In the genomic region with DNA sequence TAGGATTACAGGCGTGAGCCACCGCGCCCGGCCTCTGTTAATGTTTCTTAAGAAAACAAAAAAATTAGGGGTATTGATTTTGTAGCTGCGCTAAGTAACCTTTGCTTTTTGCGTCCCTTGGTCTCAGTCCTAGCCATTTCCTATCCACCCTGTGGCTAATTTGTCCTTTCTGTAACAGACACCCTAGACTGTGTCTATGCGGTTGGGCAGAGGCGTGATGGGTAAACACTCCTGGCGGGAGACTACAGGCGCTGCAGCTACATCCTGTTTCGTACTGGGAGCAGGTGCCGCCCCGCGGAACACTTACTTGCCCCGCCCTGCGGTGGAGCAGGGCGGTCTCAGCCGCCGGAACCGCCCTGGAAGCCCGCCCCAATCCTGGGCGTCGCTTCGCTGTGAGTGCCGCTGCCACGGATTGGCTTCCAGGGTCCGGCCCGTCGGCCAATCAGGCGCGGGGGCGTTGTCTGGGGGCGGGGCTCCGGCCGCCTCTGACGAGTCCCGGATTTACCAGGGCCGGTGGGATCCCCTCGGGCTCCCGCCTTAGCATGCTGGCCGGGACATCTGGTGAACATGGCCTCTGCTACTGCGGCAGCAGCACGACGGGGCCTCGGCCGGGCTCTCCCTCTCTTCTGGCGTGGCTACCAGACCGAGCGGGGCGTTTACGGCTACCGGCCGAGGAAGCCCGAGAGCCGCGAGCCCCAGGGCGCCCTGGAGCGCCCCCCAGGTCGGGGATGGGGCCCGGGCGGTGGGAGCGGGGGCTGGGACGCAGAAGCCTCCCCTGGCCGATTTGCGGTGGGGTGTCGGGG, we compare ENCODE assay signal across 1 cellular context.
TF ChIP-seq lines count a peak whose summit lies in the region.

A gene with protein sequence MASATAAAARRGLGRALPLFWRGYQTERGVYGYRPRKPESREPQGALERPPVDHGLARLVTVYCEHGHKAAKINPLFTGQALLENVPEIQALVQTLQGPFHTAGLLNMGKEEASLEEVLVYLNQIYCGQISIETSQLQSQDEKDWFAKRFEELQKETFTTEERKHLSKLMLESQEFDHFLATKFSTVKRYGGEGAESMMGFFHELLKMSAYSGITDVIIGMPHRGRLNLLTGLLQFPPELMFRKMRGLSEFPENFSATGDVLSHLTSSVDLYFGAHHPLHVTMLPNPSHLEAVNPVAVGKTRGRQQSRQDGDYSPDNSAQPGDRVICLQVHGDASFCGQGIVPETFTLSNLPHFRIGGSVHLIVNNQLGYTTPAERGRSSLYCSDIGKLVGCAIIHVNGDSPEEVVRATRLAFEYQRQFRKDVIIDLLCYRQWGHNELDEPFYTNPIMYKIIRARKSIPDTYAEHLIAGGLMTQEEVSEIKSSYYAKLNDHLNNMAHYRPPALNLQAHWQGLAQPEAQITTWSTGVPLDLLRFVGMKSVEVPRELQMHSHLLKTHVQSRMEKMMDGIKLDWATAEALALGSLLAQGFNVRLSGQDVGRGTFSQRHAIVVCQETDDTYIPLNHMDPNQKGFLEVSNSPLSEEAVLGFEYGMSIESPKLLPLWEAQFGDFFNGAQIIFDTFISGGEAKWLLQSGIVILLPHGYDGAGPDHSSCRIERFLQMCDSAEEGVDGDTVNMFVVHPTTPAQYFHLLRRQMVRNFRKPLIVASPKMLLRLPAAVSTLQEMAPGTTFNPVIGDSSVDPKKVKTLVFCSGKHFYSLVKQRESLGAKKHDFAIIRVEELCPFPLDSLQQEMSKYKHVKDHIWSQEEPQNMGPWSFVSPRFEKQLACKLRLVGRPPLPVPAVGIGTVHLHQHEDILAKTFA (plus strand): TSS at position 488 of the 803 bp plus-strand sequence. CDS start 80 bp downstream, at position 568.

TF ChIP-seq in HepG2, 621 proteins besides CTCF, POLR2A, EP300 and RAD21 (continued from another document and continues in another):
- TF ChIP-seq, protein P1, sequence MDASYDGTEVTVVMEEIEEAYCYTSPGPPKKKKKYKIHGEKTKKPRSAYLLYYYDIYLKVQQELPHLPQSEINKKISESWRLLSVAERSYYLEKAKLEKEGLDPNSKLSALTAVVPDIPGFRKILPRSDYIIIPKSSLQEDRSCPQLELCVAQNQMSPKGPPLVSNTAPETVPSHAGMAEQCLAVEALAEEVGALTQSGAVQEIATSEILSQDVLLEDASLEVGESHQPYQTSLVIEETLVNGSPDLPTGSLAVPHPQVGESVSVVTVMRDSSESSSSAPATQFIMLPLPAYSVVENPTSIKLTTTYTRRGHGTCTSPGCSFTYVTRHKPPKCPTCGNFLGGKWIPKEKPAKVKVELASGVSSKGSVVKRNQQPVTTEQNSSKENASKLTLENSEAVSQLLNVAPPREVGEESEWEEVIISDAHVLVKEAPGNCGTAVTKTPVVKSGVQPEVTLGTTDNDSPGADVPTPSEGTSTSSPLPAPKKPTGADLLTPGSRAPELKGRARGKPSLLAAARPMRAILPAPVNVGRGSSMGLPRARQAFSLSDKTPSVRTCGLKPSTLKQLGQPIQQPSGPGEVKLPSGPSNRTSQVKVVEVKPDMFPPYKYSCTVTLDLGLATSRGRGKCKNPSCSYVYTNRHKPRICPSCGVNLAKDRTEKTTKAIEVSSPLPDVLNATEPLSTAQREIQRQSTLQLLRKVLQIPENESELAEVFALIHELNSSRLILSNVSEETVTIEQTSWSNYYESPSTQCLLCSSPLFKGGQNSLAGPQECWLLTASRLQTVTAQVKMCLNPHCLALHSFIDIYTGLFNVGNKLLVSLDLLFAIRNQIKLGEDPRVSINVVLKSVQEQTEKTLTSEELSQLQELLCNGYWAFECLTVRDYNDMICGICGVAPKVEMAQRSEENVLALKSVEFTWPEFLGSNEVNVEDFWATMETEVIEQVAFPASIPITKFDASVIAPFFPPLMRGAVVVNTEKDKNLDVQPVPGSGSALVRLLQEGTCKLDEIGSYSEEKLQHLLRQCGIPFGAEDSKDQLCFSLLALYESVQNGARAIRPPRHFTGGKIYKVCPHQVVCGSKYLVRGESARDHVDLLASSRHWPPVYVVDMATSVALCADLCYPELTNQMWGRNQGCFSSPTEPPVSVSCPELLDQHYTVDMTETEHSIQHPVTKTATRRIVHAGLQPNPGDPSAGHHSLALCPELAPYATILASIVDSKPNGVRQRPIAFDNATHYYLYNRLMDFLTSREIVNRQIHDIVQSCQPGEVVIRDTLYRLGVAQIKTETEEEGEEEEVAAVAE (CRISPR knock-in tag; IDR thresholded peaks at IDR 0.05; ENCODE audit: borderline replicate concordance): peak; percentile 98
- TF ChIP-seq HNRNPUL1 (IDR thresholded peaks at IDR 0.05; ENCODE audit: low read depth, low read length): 0 out of 2 replicates have a peak, but pooled peaks have one; percentile 50
- TF ChIP-seq, protein P2, sequence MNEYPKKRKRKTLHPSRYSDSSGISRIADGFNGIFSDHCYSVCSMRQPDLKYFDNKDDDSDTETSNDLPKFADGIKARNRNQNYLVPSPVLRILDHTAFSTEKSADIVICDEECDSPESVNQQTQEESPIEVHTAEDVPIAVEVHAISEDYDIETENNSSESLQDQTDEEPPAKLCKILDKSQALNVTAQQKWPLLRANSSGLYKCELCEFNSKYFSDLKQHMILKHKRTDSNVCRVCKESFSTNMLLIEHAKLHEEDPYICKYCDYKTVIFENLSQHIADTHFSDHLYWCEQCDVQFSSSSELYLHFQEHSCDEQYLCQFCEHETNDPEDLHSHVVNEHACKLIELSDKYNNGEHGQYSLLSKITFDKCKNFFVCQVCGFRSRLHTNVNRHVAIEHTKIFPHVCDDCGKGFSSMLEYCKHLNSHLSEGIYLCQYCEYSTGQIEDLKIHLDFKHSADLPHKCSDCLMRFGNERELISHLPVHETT (CRISPR knock-in tag; conservative IDR thresholded peaks at IDR 0.05): 0 out of 2 replicates have a peak, but pooled peaks have one; percentile 55
- peak; percentile 76 for TF ChIP-seq FOXO1 (CRISPR knock-in tag; IDR thresholded peaks at IDR 0.05)
- TF ChIP-seq FOXA1 (IDR thresholded peaks at IDR 0.05): no peak; the same call in 1 of the 2 replicates
- peak; percentile 89 for TF ChIP-seq FOXA1 (CRISPR knock-in tag; IDR thresholded peaks at IDR 0.05)
- peak; percentile 69; the same call in 1 of the 2 replicates for TF ChIP-seq FOXK1 (CRISPR knock-in tag; IDR thresholded peaks at IDR 0.05; ENCODE audit: borderline replicate concordance, low read depth)
- TF ChIP-seq GATA4 (IDR thresholded peaks at IDR 0.05; ENCODE audit: borderline replicate concordance, low read depth): no peak
- TF ChIP-seq KAT8 (CRISPR knock-in tag; IDR thresholded peaks at IDR 0.05): peak; percentile 88
- TF ChIP-seq, protein P3, sequence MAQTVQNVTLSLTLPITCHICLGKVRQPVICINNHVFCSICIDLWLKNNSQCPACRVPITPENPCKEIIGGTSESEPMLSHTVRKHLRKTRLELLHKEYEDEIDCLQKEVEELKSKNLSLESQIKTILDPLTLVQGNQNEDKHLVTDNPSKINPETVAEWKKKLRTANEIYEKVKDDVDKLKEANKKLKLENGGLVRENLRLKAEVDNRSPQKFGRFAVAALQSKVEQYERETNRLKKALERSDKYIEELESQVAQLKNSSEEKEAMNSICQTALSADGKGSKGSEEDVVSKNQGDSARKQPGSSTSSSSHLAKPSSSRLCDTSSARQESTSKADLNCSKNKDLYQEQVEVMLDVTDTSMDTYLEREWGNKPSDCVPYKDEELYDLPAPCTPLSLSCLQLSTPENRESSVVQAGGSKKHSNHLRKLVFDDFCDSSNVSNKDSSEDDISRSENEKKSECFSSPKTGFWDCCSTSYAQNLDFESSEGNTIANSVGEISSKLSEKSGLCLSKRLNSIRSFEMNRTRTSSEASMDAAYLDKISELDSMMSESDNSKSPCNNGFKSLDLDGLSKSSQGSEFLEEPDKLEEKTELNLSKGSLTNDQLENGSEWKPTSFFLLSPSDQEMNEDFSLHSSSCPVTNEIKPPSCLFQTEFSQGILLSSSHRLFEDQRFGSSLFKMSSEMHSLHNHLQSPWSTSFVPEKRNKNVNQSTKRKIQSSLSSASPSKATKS (CRISPR knock-in tag; IDR thresholded peaks at IDR 0.05): no peak
- peak; percentile 46 for TF ChIP-seq GABPA (IDR thresholded peaks at IDR 0.05; ENCODE audit: low read depth, low read length)
- peak; percentile 79 for TF ChIP-seq GABPA (CRISPR knock-in tag; IDR thresholded peaks at IDR 0.05; ENCODE audit: low read depth)
- TF ChIP-seq PAF1 (CRISPR knock-in tag; IDR thresholded peaks at IDR 0.05): no peak
- no peak for TF ChIP-seq ATAD3A (CRISPR knock-in tag; IDR thresholded peaks at IDR 0.05)
- TF ChIP-seq, protein P4, sequence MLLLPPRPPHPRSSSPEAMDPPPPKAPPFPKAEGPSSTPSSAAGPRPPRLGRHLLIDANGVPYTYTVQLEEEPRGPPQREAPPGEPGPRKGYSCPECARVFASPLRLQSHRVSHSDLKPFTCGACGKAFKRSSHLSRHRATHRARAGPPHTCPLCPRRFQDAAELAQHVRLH (CRISPR knock-in tag; IDR thresholded peaks at IDR 0.05; ENCODE audit: borderline replicate concordance, low read depth): peak; percentile 76; the same call in 1 of the 2 replicates
- TF ChIP-seq, protein P5, sequence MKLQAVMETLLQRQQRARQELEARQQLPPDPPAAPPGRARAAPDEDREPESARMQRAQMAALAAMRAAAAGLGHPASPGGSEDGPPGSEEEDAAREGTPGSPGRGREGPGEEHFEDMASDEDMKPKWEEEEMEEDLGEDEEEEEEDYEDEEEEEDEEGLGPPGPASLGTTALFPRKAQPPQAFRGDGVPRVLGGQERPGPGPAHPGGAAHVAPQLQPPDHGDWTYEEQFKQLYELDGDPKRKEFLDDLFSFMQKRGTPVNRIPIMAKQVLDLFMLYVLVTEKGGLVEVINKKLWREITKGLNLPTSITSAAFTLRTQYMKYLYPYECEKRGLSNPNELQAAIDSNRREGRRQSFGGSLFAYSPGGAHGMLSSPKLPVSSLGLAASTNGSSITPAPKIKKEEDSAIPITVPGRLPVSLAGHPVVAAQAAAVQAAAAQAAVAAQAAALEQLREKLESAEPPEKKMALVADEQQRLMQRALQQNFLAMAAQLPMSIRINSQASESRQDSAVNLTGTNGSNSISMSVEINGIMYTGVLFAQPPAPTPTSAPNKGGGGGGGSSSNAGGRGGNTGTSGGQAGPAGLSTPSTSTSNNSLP (IDR thresholded peaks at IDR 0.05; ENCODE audit: low read depth, low read length): no peak
- TF ChIP-seq STAG1 (CRISPR knock-in tag; IDR thresholded peaks at IDR 0.05): 0 out of 2 replicates have a peak, but pooled peaks have one; percentile 1
- peak; percentile 57; the same call in 1 of the 2 replicates for TF ChIP-seq ZNF263 (CRISPR knock-in tag; IDR thresholded peaks at IDR 0.05)
- TF ChIP-seq, protein P6, sequence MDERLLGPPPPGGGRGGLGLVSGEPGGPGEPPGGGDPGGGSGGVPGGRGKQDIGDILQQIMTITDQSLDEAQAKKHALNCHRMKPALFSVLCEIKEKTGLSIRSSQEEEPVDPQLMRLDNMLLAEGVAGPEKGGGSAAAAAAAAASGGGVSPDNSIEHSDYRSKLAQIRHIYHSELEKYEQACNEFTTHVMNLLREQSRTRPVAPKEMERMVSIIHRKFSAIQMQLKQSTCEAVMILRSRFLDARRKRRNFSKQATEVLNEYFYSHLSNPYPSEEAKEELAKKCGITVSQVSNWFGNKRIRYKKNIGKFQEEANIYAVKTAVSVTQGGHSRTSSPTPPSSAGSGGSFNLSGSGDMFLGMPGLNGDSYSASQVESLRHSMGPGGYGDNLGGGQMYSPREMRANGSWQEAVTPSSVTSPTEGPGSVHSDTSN (CRISPR knock-in tag; IDR thresholded peaks at IDR 0.05): no peak
- TF ChIP-seq ZBTB1 (CRISPR knock-in tag; IDR thresholded peaks at IDR 0.05; ENCODE audit: borderline replicate concordance): peak; percentile 95
- TF ChIP-seq ZNF788 (CRISPR knock-in tag; IDR thresholded peaks at IDR 0.05; ENCODE audit: borderline replicate concordance): peak; percentile 76; the same call in 1 of the 2 replicates
- TF ChIP-seq SKI (IDR thresholded peaks at IDR 0.05; ENCODE audit: partially characterized antibody): peak; percentile 89
- TF ChIP-seq, protein P7, sequence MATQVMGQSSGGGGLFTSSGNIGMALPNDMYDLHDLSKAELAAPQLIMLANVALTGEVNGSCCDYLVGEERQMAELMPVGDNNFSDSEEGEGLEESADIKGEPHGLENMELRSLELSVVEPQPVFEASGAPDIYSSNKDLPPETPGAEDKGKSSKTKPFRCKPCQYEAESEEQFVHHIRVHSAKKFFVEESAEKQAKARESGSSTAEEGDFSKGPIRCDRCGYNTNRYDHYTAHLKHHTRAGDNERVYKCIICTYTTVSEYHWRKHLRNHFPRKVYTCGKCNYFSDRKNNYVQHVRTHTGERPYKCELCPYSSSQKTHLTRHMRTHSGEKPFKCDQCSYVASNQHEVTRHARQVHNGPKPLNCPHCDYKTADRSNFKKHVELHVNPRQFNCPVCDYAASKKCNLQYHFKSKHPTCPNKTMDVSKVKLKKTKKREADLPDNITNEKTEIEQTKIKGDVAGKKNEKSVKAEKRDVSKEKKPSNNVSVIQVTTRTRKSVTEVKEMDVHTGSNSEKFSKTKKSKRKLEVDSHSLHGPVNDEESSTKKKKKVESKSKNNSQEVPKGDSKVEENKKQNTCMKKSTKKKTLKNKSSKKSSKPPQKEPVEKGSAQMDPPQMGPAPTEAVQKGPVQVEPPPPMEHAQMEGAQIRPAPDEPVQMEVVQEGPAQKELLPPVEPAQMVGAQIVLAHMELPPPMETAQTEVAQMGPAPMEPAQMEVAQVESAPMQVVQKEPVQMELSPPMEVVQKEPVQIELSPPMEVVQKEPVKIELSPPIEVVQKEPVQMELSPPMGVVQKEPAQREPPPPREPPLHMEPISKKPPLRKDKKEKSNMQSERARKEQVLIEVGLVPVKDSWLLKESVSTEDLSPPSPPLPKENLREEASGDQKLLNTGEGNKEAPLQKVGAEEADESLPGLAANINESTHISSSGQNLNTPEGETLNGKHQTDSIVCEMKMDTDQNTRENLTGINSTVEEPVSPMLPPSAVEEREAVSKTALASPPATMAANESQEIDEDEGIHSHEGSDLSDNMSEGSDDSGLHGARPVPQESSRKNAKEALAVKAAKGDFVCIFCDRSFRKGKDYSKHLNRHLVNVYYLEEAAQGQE (IDR thresholded peaks at IDR 0.05; ENCODE audit: borderline replicate concordance in 1 of 2, low read depth in 1 of 2, low read length in 2 of 2): no peak
- TF ChIP-seq, protein P8, sequence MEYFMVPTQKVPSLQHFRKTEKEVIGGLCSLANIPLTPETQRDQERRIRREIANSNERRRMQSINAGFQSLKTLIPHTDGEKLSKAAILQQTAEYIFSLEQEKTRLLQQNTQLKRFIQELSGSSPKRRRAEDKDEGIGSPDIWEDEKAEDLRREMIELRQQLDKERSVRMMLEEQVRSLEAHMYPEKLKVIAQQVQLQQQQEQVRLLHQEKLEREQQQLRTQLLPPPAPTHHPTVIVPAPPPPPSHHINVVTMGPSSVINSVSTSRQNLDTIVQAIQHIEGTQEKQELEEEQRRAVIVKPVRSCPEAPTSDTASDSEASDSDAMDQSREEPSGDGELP (IDR thresholded peaks at IDR 0.05; ENCODE audit: borderline replicate concordance, low read depth): peak; percentile 48; the same call in 1 of the 2 replicates
- peak; percentile 89 for TF ChIP-seq NFYC (CRISPR knock-in tag; IDR thresholded peaks at IDR 0.05)
